ENCODE assay signal across 8 cellular contexts in genomic region chr5:98770158-98770910, GRCh38. TPM values are rescaled to one million over a fixed set of nuclear protein-coding genes. Genes with fewer than 3 reads are reported as not detected.
DNase-seq lines count a peak whose midpoint lies in the region; TF ChIP-seq lines count a peak whose summit lies in the region.

No MANE protein-coding gene starts in this region.

- TF ChIP-seq CTCF in AG09319 (IDR thresholded peaks at IDR 0.05; ENCODE audit: low read depth, low read length) (no peak), OCI-LY3 (IDR thresholded peaks at IDR 0.05; ENCODE audit: low read depth, low read length) (no peak), retinal pigment epithelial cell (conservative IDR thresholded peaks at IDR 0.05; ENCODE audit: low read depth, low read length) (no peak)

- peak overlapping the region; percentile 86 for H2AFZ ChIP-seq in OCI-LY3 (ENCODE audit: low read depth, low read length)

- peak overlapping the region; percentile 92 for H3K4me3 ChIP-seq in OCI-LY3 (ENCODE audit: low read length)
- H3K4me3 ChIP-seq in retinal pigment epithelial cell (ENCODE audit: low read length), result peak overlapping the region; percentile 76

- peaks cover 16% of the 10 kb centered on the region for H3K4me1 ChIP-seq in OCI-LY3 (ENCODE audit: low read length)

- peak overlapping the region; percentile 53 for H3K9ac ChIP-seq in OCI-LY3 (ENCODE audit: low read length)

- H3K36me3 ChIP-seq in OCI-LY3 (replicated peaks; ENCODE audit: low read depth, low read length), result no peaks in the 10 kb centered on the region

- H3K4me2 ChIP-seq in OCI-LY3 (ENCODE audit: low read length), result peak overlapping the region; percentile 97

- H3K9me3 ChIP-seq in OCI-LY3 (ENCODE audit: insufficient read depth, low read length), result no peaks in the 10 kb centered on the region

- no peak overlapping the region for H3K27ac ChIP-seq in OCI-LY3 (ENCODE audit: low read length)

- DNase-seq in AG09319 (ENCODE audit: extremely low read depth, low read depth) (peak; percentile 39), H4 (ENCODE audit: low spot score) (peak; percentile 57), amniotic epithelial cell (ENCODE audit: low read depth) (peak; percentile 56), hypothalamus (lab: John Stamatoyannopoulos, UW) (peak in 32 of 51 donors; percentile 10 to 86 (median 50)), retinal pigment epithelial cell (ENCODE audit: low read depth) (no peak), germinal center (ENCODE audit: low spot score) (no peak), T1000 (lab: John Stamatoyannopoulos, UW) (no peak)

- peaks cover 7% of the 10 kb centered on the region for H4K20me1 ChIP-seq in OCI-LY3 (ENCODE audit: insufficient read depth, low read length)

- H3K79me2 ChIP-seq in OCI-LY3 (ENCODE audit: low read length), result peaks cover 12% of the 10 kb centered on the region

- H3K27me3 ChIP-seq in OCI-LY3 (ENCODE audit: low read depth, low read length), result peaks cover 5% of the 10 kb centered on the region; the same call in 1 of the 2 replicates

RNA-seq across cellular contexts. Expression of gene RGMB, which starts 3.1 kb away (rescaled TPM):
- 9.2 and 14.3 TPM in 2 replicates for total RNA-seq in H4 (2014; rRNA removed; shearing (Covaris generic))

Comparison
In these comparisons a context has a peak if more than half of its experiments do, and no peak if none do; other contexts are left out.
1. DNase-seq: peak in AG09319 (single experiment), H4 (single experiment), amniotic epithelial cell (single experiment) and hypothalamus (32 of 51); none in retinal pigment epithelial cell (single experiment), germinal center (single experiment) and T1000 (single experiment).